Comparison of ENCODE assay signal across 12 cellular contexts in genomic region chr11:57205046-57205671, GRCh38. TPM values are rescaled to one million over a fixed set of nuclear protein-coding genes. Genes with fewer than 3 reads are reported as not detected.
DNase-seq lines count a peak whose midpoint lies in the region; ATAC-seq, FAIRE-seq and TF ChIP-seq lines count a peak whose summit lies in the region.
"Had no signal": no experiment of that assay in that cellular context is flagged by ENCODE, and none has a peak within 500 bp of the region (broad histone marks: within the 10 kb centered on the region; RNA-seq: fewer than 3 reads in every experiment).

No MANE protein-coding gene starts in this region.

- RAD21 ChIA-PET in HCT116 (lab: Charles Lee; ENCODE audit: low non-redundant PET in 1 of 2, low total read pairs in 2 of 2, uncharacterized antibody in 2 of 2, unreplicated experiment in 2 of 2) = no interaction called here

- no peaks in the 10 kb centered on the region for H4K20me1 ChIP-seq in HCT116 (ENCODE audit: insufficient read depth)
- no peaks in the 10 kb centered on the region for H4K20me1 ChIP-seq in K562 (replicated peaks; ENCODE audit: control insufficient read depth, insufficient read depth, low read length)

- no peak for TF ChIP-seq POLR2A in HCT116 (IDR thresholded peaks at IDR 0.05; ENCODE audit: borderline replicate concordance, extremely low read depth, insufficient read depth, insufficient read length)
- no peak for TF ChIP-seq POLR2A in K562 (conservative IDR thresholded peaks at IDR 0.05)

- TF ChIP-seq EP300 in K562 (IDR thresholded peaks at IDR 0.05; ENCODE audit: low read length) = no peak

- WGBS in K562 (ENCODE audit: insufficient coverage, low coverage, missing lambda C conversion rate) = 6% methylated on average over 3 of the region's 3 CpGs

- H3K27me3 ChIP-seq in HCT116 (ENCODE audit: insufficient read depth, low read length) = peaks cover 44% of the 10 kb centered on the region
- H3K27me3 ChIP-seq in K562 (ENCODE audit: control insufficient read depth in 2 of 2, insufficient read depth in 2 of 2, low read length in 2 of 2) = peaks cover 19 to 42% of the 10 kb centered on the region in 2 experiments

- H2AFZ ChIP-seq in HCT116 (ENCODE audit: low read depth, low read length, poor library complexity, severe bottlenecking) = no peak overlapping the region
- H2AFZ ChIP-seq in K562 (ENCODE audit: low read depth, low read length) = no peak overlapping the region

- no peak for TF ChIP-seq RAD21 in HCT116 (IDR thresholded peaks at IDR 0.05; ENCODE audit: low read depth)
- TF ChIP-seq RAD21 in K562 (CRISPR knock-in tag; conservative IDR thresholded peaks at IDR 0.05 in 1 of 2, IDR thresholded peaks at IDR 0.05 in 1 of 2) = no peak

- H3K9ac ChIP-seq in HCT116 (ENCODE audit: low read length) = no peak overlapping the region
- no peak overlapping the region for H3K9ac ChIP-seq in K562 (ENCODE audit: insufficient read depth in 1 of 2, low read depth in 2 of 2, low read length in 2 of 2)

- no peak for DNase-seq in HCT116 (ENCODE audit: low read depth, low spot score)
- DNase-seq in K562 (ENCODE audit: extremely low read depth in 1 of 4, low spot score in 3 of 4) = no peak
- DNase-seq in left ventricle myocardium superior = peak; percentile 56
- no peak for DNase-seq in retinal pigment epithelial cell (ENCODE audit: low read depth)
- no peak for DNase-seq in GM19238 (ENCODE audit: insufficient read length, low spot score)
- DNase-seq: DND-41, NCI-H69 had no signal

- BruUV-seq in HCT116 (replicated peaks; lab: Mats Ljungman, UMichigan) (no TSS peak), K562 (replicated peaks; lab: Mats Ljungman, UMichigan) (no TSS peak)

- ATAC-seq in HCT116 (peak; percentile 61; the same call in 1 of the 2 replicates), K562 (peak; percentile 68), left ventricle myocardium superior (peak; percentile 8), HG03442 (IDR thresholded peaks at IDR 0.05; ENCODE audit: unreplicated experiment) (no peak), HG02885 (IDR thresholded peaks at IDR 0.05; ENCODE audit: poor library complexity, unreplicated experiment) (no peak)
- no peak for ATAC-seq in activated CD4-positive, CD25-positive, alpha-beta regulatory T cell treated with anti-CD3 and anti-CD28 coated beads, Interleukin-2, amount 50 U/mL, for 24 hours

- no peak for FAIRE-seq in K562 (lab: Jason Lieb, UNC)

- intact Hi-C loops in HCT116 (cut with micrococcal nuclease) = loop anchor here (10.0 kb wide), 1 partner anchor 60 kb away; no protein-coding TSS in a partner anchor
- intact Hi-C loops in K562 (cut with micrococcal nuclease) = no loop called here
- intact Hi-C loops in left ventricle myocardium superior (cut with micrococcal nuclease) = no loop called here

- CTCF ChIA-PET in HCT116 (lab: Charles Lee) = no interaction called here
- CTCF ChIA-PET in K562 (lab: Yijun Ruan, JAX; ENCODE audit: low intra/inter-chr PET ratio) = no interaction called here

- H3K79me2 ChIP-seq in HCT116 (ENCODE audit: insufficient read depth, low read length) (no peaks in the 10 kb centered on the region), K562 (ENCODE audit: control insufficient read depth, insufficient read depth, low read length) (no peaks in the 10 kb centered on the region)

- H3K9me3 ChIP-seq in HCT116 (ENCODE audit: control insufficient read depth in 1 of 2, insufficient read depth in 1 of 2, low read depth in 1 of 2, low read length in 2 of 2) (no peaks in the 10 kb centered on the region), K562 (replicated peaks; ENCODE audit: control insufficient read depth, insufficient read depth, low read depth, low read length) (no peaks in the 10 kb centered on the region)

- H3K4me2 ChIP-seq in HCT116 (ENCODE audit: low read length) (no peak overlapping the region), K562 (ENCODE audit: insufficient read depth, low read length) (no peak overlapping the region)
- H3K4me2 ChIP-seq: smooth muscle cell had no signal

- no peaks in the 10 kb centered on the region for H3K36me3 ChIP-seq in HCT116 (ENCODE audit: control insufficient read depth in 1 of 2, insufficient read depth in 2 of 2, low read length in 2 of 2)
- no peaks in the 10 kb centered on the region for H3K36me3 ChIP-seq in K562 (ENCODE audit: control insufficient read depth, insufficient read depth, low read length)

- no peaks in the 10 kb centered on the region for H3K9me1 ChIP-seq in K562 (ENCODE audit: control insufficient read depth, insufficient read depth, low read length)

- H3K4me1 ChIP-seq in HCT116 (ENCODE audit: control insufficient read depth in 1 of 2, insufficient read depth in 2 of 2, low read length in 2 of 2) = no peaks in the 10 kb centered on the region
- H3K4me1 ChIP-seq in K562 (replicated peaks in 1 of 2; ENCODE audit: control insufficient read depth in 2 of 2, insufficient read depth in 2 of 2, low read length in 2 of 2) = no peaks in the 10 kb centered on the region

- TF ChIP-seq CTCF in HCT116 (IDR thresholded peaks at IDR 0.05 in 2 of 3, conservative IDR thresholded peaks at IDR 0.05 in 1 of 3; ENCODE audit: borderline replicate concordance in 1 of 3, insufficient read depth in 1 of 3, low read depth in 2 of 3, low read length in 2 of 3) = no peak
- 0 out of 6 replicates have a peak, but pooled peaks of 1 of the 3 experiments have one; percentile 6 for TF ChIP-seq CTCF in K562 (IDR thresholded peaks at IDR 0.05 in 2 of 3, conservative IDR thresholded peaks at IDR 0.05 in 1 of 3; ENCODE audit: insufficient read depth in 2 of 3, low read depth in 1 of 3, low read length in 3 of 3)
- peak; percentile 26 for TF ChIP-seq CTCF in retinal pigment epithelial cell (conservative IDR thresholded peaks at IDR 0.05; ENCODE audit: low read depth, low read length)

- in situ Hi-C loops in K562 (cut with MboI) = no loop called here

- no peaks in the 10 kb centered on the region for H3K9me2 ChIP-seq in HCT116 (ENCODE audit: insufficient read depth)

- H3K4me3 ChIP-seq in HCT116 (replicated peaks in 1 of 2; ENCODE audit: low read depth in 1 of 2, low read length in 2 of 2) (no peak overlapping the region), K562 (no peak overlapping the region), retinal pigment epithelial cell (ENCODE audit: low read length) (no peak overlapping the region)
- H3K4me3 ChIP-seq: lung, smooth muscle cell had no signal

- H3K27ac ChIP-seq in HCT116 (ENCODE audit: low read depth, low read length) (no peak overlapping the region), K562 (ENCODE audit: extremely low read depth, low read depth, low read length) (no peak overlapping the region)

- POLR2A ChIA-PET in HCT116 (lab: Charles Lee) = no interaction called here
- POLR2A ChIA-PET in K562 (lab: Yijun Ruan, JAX) = interaction anchor here (0.8 to 1.2 kb wide), 2 partner anchors 8 to 16 kb away, joined by 4 read pairs; no protein-coding TSS in a partner anchor

TF ChIP-seq in HCT116, 20 proteins besides CTCF, POLR2A, EP300 and RAD21 (continues in another document):
- TF ChIP-seq JUND (IDR thresholded peaks at IDR 0.05) = no peak
- no peak for TF ChIP-seq SRF (IDR thresholded peaks at IDR 0.05; ENCODE audit: low read depth)
- TF ChIP-seq YY1 (IDR thresholded peaks at IDR 0.05; ENCODE audit: extremely low read depth, insufficient replicate concordance, low read depth, low read length) = no peak

TF ChIP-seq in K562, 482 proteins besides CTCF, POLR2A, EP300 and RAD21 (continues in another document):
- no peak for TF ChIP-seq STAT5A (IDR thresholded peaks at IDR 0.05; ENCODE audit: borderline replicate concordance, low read length)
- no peak for TF ChIP-seq RBM14 (IDR thresholded peaks at IDR 0.05; ENCODE audit: borderline replicate concordance, insufficient read depth, low read depth, low read length)

RNA-seq across cellular contexts. Expression of gene LRRC55, which starts 23.4 kb away (rescaled TPM):
- total RNA-seq in HCT116 (2021; ENCODE audit: unreplicated experiment) (not detected), K562 (2014; rRNA removed) (not detected in 2 replicates), K562 (2014; rRNA removed; fragmentation: Illumina TruSeq; extraction: Trizol) (not detected in 2 replicates), K562 (2015; rRNA removed; fragmentation: Illumina TruSeq; extraction: Trizol) (not detected in 2 replicates), K562 (2021) (not detected in 2 replicates), left ventricle myocardium superior (0.35 TPM)
- not detected in 2 replicates for polyA plus RNA-seq in HCT116 (2012)
- total RNA-seq in K562 (2011; cell fraction: chromatin; rRNA removed; ENCODE audit: low replicate concordance) = not detected in 2 replicates
- not detected in 2 replicates for total RNA-seq in K562 (2011; cell fraction: nucleolus; rRNA removed)
- not detected in 2 replicates for total RNA-seq in K562 (2011; cell fraction: nucleoplasm; rRNA removed)
- polyA plus RNA-seq in K562 (2011; rRNA removed) (not detected in 2 replicates), K562 (2014; fragmentation: Illumina TruSeq; extraction: Trizol) (not detected in 2 replicates), K562 (2014; fragmentation: Nextera tagmentation; extraction: Ambion mirVana) (not detected), K562 (2014; rRNA removed) (not detected in 2 replicates)
- polyA plus RNA-seq in K562 (2011; cell fraction: cytosol; rRNA removed) = not detected in 2 replicates
- not detected in 2 replicates for polyA plus RNA-seq in K562 (2011; cell fraction: nucleus; rRNA removed)
- polyA plus RNA-seq in K562 (2012) = not detected in 2 replicates
- not detected in 2 replicates for polyA minus RNA-seq in K562 (2011; rRNA and poly(A)+ RNA removed)
- polyA minus RNA-seq in K562 (2011; cell fraction: cytosol; rRNA and poly(A)+ RNA removed) = not detected in 2 replicates
- not detected in 2 replicates for polyA minus RNA-seq in K562 (2011; cell fraction: nucleus; rRNA and poly(A)+ RNA removed)
- total RNA-seq: smooth muscle cell had no signal

RNA-seq across cellular contexts. Expression of gene APLNR, which starts 31.9 kb away (rescaled TPM):
- total RNA-seq in HCT116 (2021; ENCODE audit: unreplicated experiment) (not detected), K562 (2014; rRNA removed) (0.50 and 0.86 TPM in 2 replicates), K562 (2014; rRNA removed; fragmentation: Illumina TruSeq; extraction: Trizol) (0.58 and 0.61 TPM in 2 replicates), K562 (2015; rRNA removed; fragmentation: Illumina TruSeq; extraction: Trizol) (0.65 and 0.72 TPM in 2 replicates), K562 (2021) (1.9 and 2.0 TPM in 2 replicates), left ventricle myocardium superior (21.0 TPM)
- polyA plus RNA-seq in HCT116 (2012) = not detected in 2 replicates
- 10.9 and 17.6 TPM in 2 replicates for total RNA-seq in K562 (2011; cell fraction: chromatin; rRNA removed; ENCODE audit: low replicate concordance)
- 24.2 and 27.0 TPM in 2 replicates for total RNA-seq in K562 (2011; cell fraction: nucleolus; rRNA removed)
- 22.6 and 26.2 TPM in 2 replicates for total RNA-seq in K562 (2011; cell fraction: nucleoplasm; rRNA removed)
- polyA plus RNA-seq in K562 (2011; rRNA removed) (2.0 and 2.1 TPM in 2 replicates), K562 (2014; fragmentation: Illumina TruSeq; extraction: Trizol) (1.7 and 1.9 TPM in 2 replicates), K562 (2014; fragmentation: Nextera tagmentation; extraction: Ambion mirVana) (under 1 TPM; 0.15 to 0.41 TPM), K562 (2014; rRNA removed) (0.94 and 1.4 TPM in 2 replicates)
- polyA plus RNA-seq in K562 (2011; cell fraction: cytosol; rRNA removed) = 1.9 and 4.8 TPM in 2 replicates
- 2.5 and 4.0 TPM in 2 replicates for polyA plus RNA-seq in K562 (2011; cell fraction: nucleus; rRNA removed)
- polyA plus RNA-seq in K562 (2012) = 1.4 and 2.6 TPM in 2 replicates
- polyA minus RNA-seq in K562 (2011; rRNA and poly(A)+ RNA removed) = 1.5 and 2.6 TPM in 2 replicates
- polyA minus RNA-seq in K562 (2011; cell fraction: cytosol; rRNA and poly(A)+ RNA removed) = 0.91 and 1.7 TPM in 2 replicates
- 1.8 and 1.9 TPM in 2 replicates for polyA minus RNA-seq in K562 (2011; cell fraction: nucleus; rRNA and poly(A)+ RNA removed)

Comparison
In these comparisons a context has a peak if more than half of its experiments do, and no peak if none do; other contexts are left out.
1. ATAC-seq: peak in HCT116 (single experiment), K562 (single experiment) and left ventricle myocardium superior (single experiment); none in activated CD4-positive, CD25-positive, alpha-beta regulatory T cell treated with anti-CD3 and anti-CD28 coated beads, Interleukin-2, amount 50 U/mL, for 24 hours (0 of 2), HG03442 (single experiment) and HG02885 (single experiment).